In genomic region chr7:45689797-45690761, GRCh38 we compare ENCODE assay signal across 1 cellular context.
TF ChIP-seq lines count a peak whose summit lies in the region.

No MANE protein-coding gene starts in this region.

TF ChIP-seq in SK-N-SH treated with all-trans-retinoic acid at 6 μM for 48 hours, 23 proteins besides CTCF, POLR2A, EP300 and RAD21 (continued from another document):
- TF ChIP-seq, protein P1, sequence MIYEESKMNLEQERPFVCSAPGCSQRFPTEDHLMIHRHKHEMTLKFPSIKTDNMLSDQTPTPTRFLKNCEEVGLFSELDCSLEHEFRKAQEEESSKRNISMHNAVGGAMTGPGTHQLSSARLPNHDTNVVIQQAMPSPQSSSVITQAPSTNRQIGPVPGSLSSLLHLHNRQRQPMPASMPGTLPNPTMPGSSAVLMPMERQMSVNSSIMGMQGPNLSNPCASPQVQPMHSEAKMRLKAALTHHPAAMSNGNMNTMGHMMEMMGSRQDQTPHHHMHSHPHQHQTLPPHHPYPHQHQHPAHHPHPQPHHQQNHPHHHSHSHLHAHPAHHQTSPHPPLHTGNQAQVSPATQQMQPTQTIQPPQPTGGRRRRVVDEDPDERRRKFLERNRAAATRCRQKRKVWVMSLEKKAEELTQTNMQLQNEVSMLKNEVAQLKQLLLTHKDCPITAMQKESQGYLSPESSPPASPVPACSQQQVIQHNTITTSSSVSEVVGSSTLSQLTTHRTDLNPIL (CRISPR knock-in tag; IDR thresholded peaks at IDR 0.05; ENCODE audit: low read depth) = no peak
